In genomic region chr3:12994357-12994606, GRCh38 we compare ENCODE assay signal across 8 cellular contexts.
DNase-seq lines count a peak whose midpoint lies in the region; TF ChIP-seq lines count a peak whose summit lies in the region.

No MANE protein-coding gene starts in this region.

- no peaks in the 10 kb centered on the region for H3K9me3 Mint-ChIP-seq in activated naive CD4-positive, alpha-beta T cell treated with anti-CD3 and anti-CD28 coated beads, Interleukin-2, amount 50 U/mL, for 24 hours
- H3K9me3 Mint-ChIP-seq in neural progenitor cell, result no peaks in the 10 kb centered on the region

- peaks cover 42% of the 10 kb centered on the region for H4K20me1 ChIP-seq in neural progenitor cell (ENCODE audit: low read depth)

- DNase-seq in activated naive CD4-positive, alpha-beta T cell treated with Interleukin-2 at 50 U/mL for 16 hours, result no peak
- DNase-seq in RPMI7951 (ENCODE audit: low read depth) (peak; percentile 31), neural progenitor cell (ENCODE audit: low spot score) (peak; percentile 52), NCI-H146 treated with DMSO at 0.1 percent for 48 hours (lab: John Stamatoyannopoulos, UW; ENCODE audit: unreplicated experiment) (no peak), NCI-H2196 (lab: John Stamatoyannopoulos, UW; ENCODE audit: unreplicated experiment) (no peak), NCI-H146 (lab: John Stamatoyannopoulos, UW) (no peak)

- WGBS in esophagus, 2 donors, result 1% methylated on average over 19 to 25 of the region's 25 CpGs

- H3K27ac ChIP-seq in esophagus (ENCODE audit: low read depth in 2 of 2, low read length in 1 of 2) (peak overlapping the region; percentile 16 to 65), neural progenitor cell (no peak overlapping the region)

- H3K27me3 ChIP-seq in esophagus (ENCODE audit: control insufficient read depth in 1 of 2, insufficient read depth in 2 of 2, low read length in 2 of 2) (no peaks in the 10 kb centered on the region), neural progenitor cell (peaks cover 24% of the 10 kb centered on the region)

- TF ChIP-seq CTCF in neural progenitor cell (IDR thresholded peaks at IDR 0.05), result no peak

- peaks cover 10% of the 10 kb centered on the region for H3K36me3 Mint-ChIP-seq in activated naive CD4-positive, alpha-beta T cell treated with anti-CD3 and anti-CD28 coated beads, Interleukin-2, amount 50 U/mL, for 24 hours
- H3K36me3 Mint-ChIP-seq in neural progenitor cell, result no peaks in the 10 kb centered on the region

- peak overlapping the region; percentile 94 for H3K4me3 Mint-ChIP-seq in activated naive CD4-positive, alpha-beta T cell treated with anti-CD3 and anti-CD28 coated beads, Interleukin-2, amount 50 U/mL, for 24 hours
- H3K4me3 Mint-ChIP-seq in neural progenitor cell, result peak overlapping the region; percentile 88

- H3K27ac Mint-ChIP-seq in activated naive CD4-positive, alpha-beta T cell treated with anti-CD3 and anti-CD28 coated beads, Interleukin-2, amount 50 U/mL, for 24 hours, result no peak overlapping the region
- H3K27ac Mint-ChIP-seq in neural progenitor cell, result no peak overlapping the region

- no peaks in the 10 kb centered on the region for H3K79me2 ChIP-seq in neural progenitor cell (ENCODE audit: low read depth)

- peaks cover 31% of the 10 kb centered on the region for H3F3A ChIP-seq in neural progenitor cell (ENCODE audit: low read depth)

- H3K9me3 ChIP-seq in esophagus (ENCODE audit: control insufficient read depth in 2 of 2, insufficient read depth in 1 of 2, low read depth in 1 of 2, low read length in 1 of 2) (no peaks in the 10 kb centered on the region), neural progenitor cell (ENCODE audit: low read depth) (no peaks in the 10 kb centered on the region)

- peaks cover 64% of the 10 kb centered on the region for H3K4me1 Mint-ChIP-seq in activated naive CD4-positive, alpha-beta T cell treated with anti-CD3 and anti-CD28 coated beads, Interleukin-2, amount 50 U/mL, for 24 hours
- H3K4me1 Mint-ChIP-seq in neural progenitor cell, result peaks cover 28% of the 10 kb centered on the region

- H3K4me1 ChIP-seq in esophagus (ENCODE audit: control insufficient read depth in 2 of 2, insufficient read depth in 2 of 2, low read length in 1 of 2) (peaks cover 0 to 13% of the 10 kb centered on the region in 2 donors), neural progenitor cell (peaks cover 15% of the 10 kb centered on the region)

- H3K36me3 ChIP-seq in esophagus (ENCODE audit: control insufficient read depth in 2 of 2, insufficient read depth in 2 of 2, low read length in 1 of 2), result no peaks in the 10 kb centered on the region
- no peaks in the 10 kb centered on the region for H3K36me3 ChIP-seq in neural progenitor cell

- no peak overlapping the region for H2AFZ ChIP-seq in neural progenitor cell (replicated peaks)

- H3K27me3 Mint-ChIP-seq in activated naive CD4-positive, alpha-beta T cell treated with anti-CD3 and anti-CD28 coated beads, Interleukin-2, amount 50 U/mL, for 24 hours, result no peaks in the 10 kb centered on the region
- peaks cover 3% of the 10 kb centered on the region for H3K27me3 Mint-ChIP-seq in neural progenitor cell (ENCODE audit: insufficient read depth, low read depth)

- no peak overlapping the region for H3K9ac ChIP-seq in neural progenitor cell

- H3K4me2 ChIP-seq in neural progenitor cell, result peak overlapping the region; percentile 74

- H3K4me3 ChIP-seq in esophagus (ENCODE audit: low read depth in 1 of 2, low read length in 2 of 2) (peak overlapping the region; percentile 66 to 68), neural progenitor cell (peak overlapping the region; percentile 49)

Comparison
In these comparisons a context has a peak if more than half of its experiments do, and no peak if none do; other contexts are left out.
1. DNase-seq: peak in RPMI7951 (single experiment) and neural progenitor cell (single experiment); none in activated naive CD4-positive, alpha-beta T cell treated with Interleukin-2 at 50 U/mL for 16 hours (single experiment), NCI-H146 treated with DMSO at 0.1 percent for 48 hours (single experiment), NCI-H2196 (single experiment) and NCI-H146 (single experiment).